Comparison of ENCODE assay signal across 19 cellular contexts in the genomic region with DNA sequence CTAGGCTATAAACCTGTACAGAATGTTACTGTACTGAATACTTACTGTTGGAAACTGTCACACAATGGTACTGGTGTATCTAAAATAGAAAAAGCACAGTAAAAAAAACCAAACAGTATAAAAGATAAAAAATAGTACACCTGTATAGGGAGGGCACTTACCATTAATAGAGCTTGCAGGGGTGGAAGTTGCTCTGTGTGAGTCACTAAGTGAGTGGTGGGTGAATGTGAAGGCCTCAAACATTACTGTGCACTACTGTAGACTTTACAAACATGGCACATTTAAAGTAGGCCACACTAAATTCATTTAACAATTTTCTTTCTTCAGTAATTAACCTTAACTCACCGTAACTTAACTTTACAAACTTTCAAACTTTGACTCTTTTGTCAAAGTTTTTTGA. TPM values are rescaled to one million over a fixed set of nuclear protein-coding genes. Genes with fewer than 3 reads are reported as not detected.
DNase-seq lines count a peak whose midpoint lies in the region; ATAC-seq, FAIRE-seq and TF ChIP-seq lines count a peak whose summit lies in the region.
"Had no signal": no experiment of that assay in that cellular context is flagged by ENCODE, and none has a peak within 500 bp of the region (broad histone marks: within the 10 kb centered on the region; RNA-seq: fewer than 3 reads in every experiment).

No MANE protein-coding gene starts in this region.

- POLR2A ChIA-PET in endothelial cell of umbilical vein (lab: Charles Lee) = interaction anchor here (0.5 to 1.5 kb wide), 2 partner anchors 13 to 113 kb away, joined by 6 read pairs; no protein-coding TSS in a partner anchor

- H3K9me1 ChIP-seq in endothelial cell of umbilical vein (replicated peaks; ENCODE audit: control insufficient read depth, extremely low read depth, insufficient read depth, low read length) = no peaks in the 10 kb centered on the region

- no peak overlapping the region for H3K4me2 ChIP-seq in endothelial cell of umbilical vein (ENCODE audit: insufficient read depth, low read length)
- H3K4me2 ChIP-seq: GM23338 had no signal

- WGBS in right cardiac atrium = 97% methylated on average over 1 of the region's 1 CpG

- ATAC-seq in left ventricle myocardium superior = peak; percentile 13
- ATAC-seq in right cardiac atrium = no peak

- no peaks in the 10 kb centered on the region for H4K20me1 ChIP-seq in endothelial cell of umbilical vein (replicated peaks; ENCODE audit: control insufficient read depth, extremely low read depth, insufficient read depth, low read length)

- TF ChIP-seq POLR2A in endothelial cell of umbilical vein (IDR thresholded peaks at IDR 0.05; ENCODE audit: low read depth, low read length) = no peak

- H3K4me1 ChIP-seq in right cardiac atrium (ENCODE audit: control insufficient read depth, insufficient read depth, low read length) (peaks cover 5% of the 10 kb centered on the region), endothelial cell of umbilical vein (ENCODE audit: control insufficient read depth, extremely low read depth, insufficient read depth, low read length) (peaks cover 23% of the 10 kb centered on the region)
- H3K4me1 ChIP-seq: BE2C, Caco-2 had no signal

- TF ChIP-seq CTCF in endothelial cell of umbilical vein (IDR thresholded peaks at IDR 0.05; ENCODE audit: extremely low read depth in 1 of 2, insufficient read depth in 1 of 2, low read depth in 1 of 2, low read length in 2 of 2) = no peak

- no peak overlapping the region for H3K9ac ChIP-seq in endothelial cell of umbilical vein (replicated peaks; ENCODE audit: extremely low read depth, insufficient read depth, low read length)

- H3K27ac ChIP-seq in right cardiac atrium (ENCODE audit: low read length) = no peak overlapping the region
- no peak overlapping the region for H3K27ac ChIP-seq in endothelial cell of umbilical vein (ENCODE audit: insufficient read depth, low read depth, low read length)

- H3K4me3 ChIP-seq in right cardiac atrium (ENCODE audit: low read length) = no peak overlapping the region
- H3K4me3 ChIP-seq in endothelial cell of umbilical vein (replicated peaks in 1 of 3; ENCODE audit: insufficient read depth in 1 of 3, low read depth in 1 of 3, low read length in 3 of 3) = no peak overlapping the region
- H3K4me3 ChIP-seq: GM23338 had no signal

- H3K79me2 ChIP-seq in endothelial cell of umbilical vein (ENCODE audit: control insufficient read depth, insufficient read depth, low read length) = no peaks in the 10 kb centered on the region

- CTCF ChIA-PET in endothelial cell of umbilical vein (lab: Charles Lee) = interaction anchor here (0.8 to 3.0 kb wide), 4 partner anchors 13 to 191 kb away, joined by 3 to 8 read pairs (median 4); no protein-coding TSS in a partner anchor

- DNase-seq in left ventricle myocardium superior (no peak), right cardiac atrium (no peak), HT1080 (ENCODE audit: low read depth) (peak; percentile 17), endothelial cell of umbilical vein (ENCODE audit: low read depth, low spot score) (no peak), ureter (ENCODE audit: low spot score) (no peak), hypothalamus (lab: John Stamatoyannopoulos, UW) (no peak)
- DNase-seq in stimulated activated CD4-positive, alpha-beta T cell treated with anti-CD3 and anti-CD28 coated beads, Interleukin-12 subunit alpha, Interleukin-12 subunit beta, amount 100 ng/mL, for 4 hours = no peak
- DNase-seq: ACHN; BE2C; C1 segment of cervical spinal cord; Caco-2; CD4-positive, CD25-positive, alpha-beta regulatory T cell; CD8-positive, alpha-beta memory T cell; HCEC 1CT; HFFc6 had no signal

- H3K27me3 ChIP-seq in right cardiac atrium (ENCODE audit: control insufficient read depth, insufficient read depth) = no peaks in the 10 kb centered on the region
- H3K27me3 ChIP-seq in endothelial cell of umbilical vein (ENCODE audit: control insufficient read depth in 2 of 2, insufficient read depth in 2 of 2, low read length in 2 of 2) = no peaks in the 10 kb centered on the region
- H3K27me3 ChIP-seq: BE2C had no signal

- intact Hi-C loops in left ventricle myocardium superior (cut with micrococcal nuclease) = no loop called here
- intact Hi-C loops in right cardiac atrium (cut with DNase I) = no loop called here
- intact Hi-C loops in endothelial cell of umbilical vein (cut with micrococcal nuclease) = no loop called here

- dilution Hi-C loops in endothelial cell of umbilical vein (cut with MboI; ENCODE audit: extremely low pct_ligation_motif_present, low sequenced_read_pairs) = no loop called here

- no peak overlapping the region for H2AFZ ChIP-seq in endothelial cell of umbilical vein (ENCODE audit: low read depth, low read length)
- H2AFZ ChIP-seq: GM23338 had no signal

- FAIRE-seq in endothelial cell of umbilical vein (lab: Jason Lieb, UNC) = no peak
- FAIRE-seq: D721Med, G401.6, GM18507 had no signal

- BruUV-seq in endothelial cell of umbilical vein (replicated peaks; lab: Mats Ljungman, UMichigan) = no TSS peak

- peaks cover 0 to 9% of the 10 kb centered on the region in 2 experiments for H3K36me3 ChIP-seq in endothelial cell of umbilical vein (ENCODE audit: control insufficient read depth in 2 of 2, extremely low read depth in 1 of 2, insufficient read depth in 2 of 2, low read length in 2 of 2)

- H3K9me3 ChIP-seq in right cardiac atrium (ENCODE audit: control insufficient read depth, low read length) (no peaks in the 10 kb centered on the region), endothelial cell of umbilical vein (replicated peaks; ENCODE audit: control insufficient read depth, insufficient read depth, low read length) (no peaks in the 10 kb centered on the region)
- H3K9me3 ChIP-seq: BE2C, Caco-2 had no signal

TF ChIP-seq in endothelial cell of umbilical vein, 7 proteins besides CTCF, POLR2A, EP300 and RAD21:
- TF ChIP-seq GATA2 (IDR thresholded peaks at IDR 0.05; ENCODE audit: insufficient read depth, insufficient read length, low read depth, low read length) (no peak), FOS (IDR thresholded peaks at IDR 0.05; ENCODE audit: borderline replicate concordance, insufficient read depth, low read length) (peak; percentile 28)

RNA-seq across cellular contexts. Expression of gene B3GALNT1, which starts 22.0 kb away (rescaled TPM):
- total RNA-seq in left ventricle myocardium superior = 56.3 TPM
- 10 to 100 TPM; 64.9 to 89.6 (median 79.6) TPM for total RNA-seq in right cardiac atrium
- polyA plus RNA-seq in right cardiac atrium = 27.5 TPM
- 6.2 and 9.1 TPM in 2 replicates for total RNA-seq in HT1080 (2014; rRNA removed; shearing (Covaris generic))
- 3.2 and 5.3 TPM in 2 replicates for polyA plus RNA-seq in HT1080 (2015; cell fraction: cytosol; rRNA removed)
- polyA plus RNA-seq in HT1080 (2015; cell fraction: nucleus; rRNA removed) = 3.1 and 4.5 TPM in 2 replicates
- 13.7 and 29.4 TPM in 2 replicates for total RNA-seq in endothelial cell of umbilical vein
- polyA plus RNA-seq in endothelial cell of umbilical vein = 17.0 and 19.4 TPM in 2 replicates
- polyA plus RNA-seq in endothelial cell of umbilical vein (2011; cell fraction: cytosol; rRNA removed) = 16.2 and 16.4 TPM in 2 replicates
- 14.7 and 15.4 TPM in 2 replicates for polyA plus RNA-seq in endothelial cell of umbilical vein (2011; cell fraction: nucleus; rRNA removed)
- 12.3 and 18.2 TPM in 2 replicates for polyA plus RNA-seq in endothelial cell of umbilical vein (2012)
- polyA minus RNA-seq in endothelial cell of umbilical vein = 45.9 and 61.8 TPM in 2 replicates
- not detected for polyA minus RNA-seq in endothelial cell of umbilical vein (2011; cell fraction: cytosol; rRNA and poly(A)+ RNA removed)
- polyA minus RNA-seq in endothelial cell of umbilical vein (2011; cell fraction: nucleus; rRNA and poly(A)+ RNA removed) = 13.6 and 15.8 TPM in 2 replicates
- 22.3 TPM for total RNA-seq in ureter
